Comparison of ENCODE assay signal across 13 cellular contexts in the genomic region with DNA sequence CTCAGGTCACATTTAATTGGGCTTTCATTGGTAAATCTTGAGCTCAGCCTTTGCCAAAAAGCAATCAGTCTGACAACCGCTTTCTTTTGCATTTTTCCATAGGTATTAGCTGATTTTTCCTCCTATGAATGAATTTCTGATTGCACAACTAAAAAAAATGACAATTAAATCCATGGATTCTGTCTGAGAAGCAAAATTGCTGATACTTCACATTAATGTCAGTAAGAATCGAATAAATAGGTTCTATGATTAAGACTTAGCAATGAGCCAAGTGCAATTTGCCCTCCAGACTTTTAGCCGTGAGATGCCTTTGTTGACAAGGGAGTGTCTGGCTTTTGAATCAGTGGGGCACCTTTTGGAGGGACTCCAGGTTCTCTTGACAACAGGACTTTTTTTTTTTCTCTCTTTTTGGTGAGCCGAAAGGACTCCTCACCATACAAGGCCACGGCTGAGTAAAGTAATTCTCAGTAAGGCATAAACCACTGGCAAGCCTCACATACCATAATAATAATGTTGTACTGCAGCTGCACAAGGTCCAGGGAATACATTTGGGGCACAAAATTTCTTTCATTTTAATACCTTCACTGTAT. TPM values are rescaled to one million over a fixed set of nuclear protein-coding genes. Genes with fewer than 3 reads are reported as not detected.
DNase-seq lines count a peak whose midpoint lies in the region; ATAC-seq, FAIRE-seq and TF ChIP-seq lines count a peak whose summit lies in the region.
"Had no signal": no experiment of that assay in that cellular context is flagged by ENCODE, and none has a peak within 500 bp of the region (broad histone marks: within the 10 kb centered on the region; RNA-seq: fewer than 3 reads in every experiment).

No MANE protein-coding gene starts in this region.

- H3K4me1 ChIP-seq in HepG2 (ENCODE audit: insufficient read depth, low read length) (peaks cover 54% of the 10 kb centered on the region), right lobe of liver (no peaks in the 10 kb centered on the region), lower lobe of right lung (peaks cover 4% of the 10 kb centered on the region)

- no peak for TF ChIP-seq RAD21 in HepG2 (CRISPR knock-in tag; IDR thresholded peaks at IDR 0.05)

- TF ChIP-seq POLR2A in HepG2 (IDR thresholded peaks at IDR 0.05; ENCODE audit: insufficient read depth in 1 of 2, low read depth in 2 of 2, low read length in 2 of 2) = no peak
- TF ChIP-seq POLR2A in right lobe of liver (IDR thresholded peaks at IDR 0.05) = no peak

- H4K20me1 ChIP-seq in HepG2 (ENCODE audit: insufficient read depth, low read length) = no peaks in the 10 kb centered on the region

- H3K9ac ChIP-seq in HepG2 (ENCODE audit: insufficient read depth, low read depth, low read length) = no peak overlapping the region
- H3K9ac ChIP-seq: KMS-11 had no signal

- no peak for ATAC-seq in HepG2
- ATAC-seq in right lobe of liver = no peak
- peak; percentile 22 for ATAC-seq in esophagus mucosa
- no peak for ATAC-seq in lower lobe of right lung

- peak; percentile 18 for FAIRE-seq in HepG2 (lab: Jason Lieb, UNC)
- FAIRE-seq: TTC549 had no signal

- intact Hi-C loops in HepG2 (cut with micrococcal nuclease; ENCODE audit: unreplicated experiment) = loop anchor here (10.0 kb wide), 1 partner anchor 328 kb away; no protein-coding TSS in a partner anchor
- intact Hi-C loops in right lobe of liver (cut with DNase I) = no loop called here
- intact Hi-C loops in lower lobe of right lung (cut with DNase I) = no loop called here

- H3K36me3 ChIP-seq in HepG2 (replicated peaks in 1 of 2; ENCODE audit: control insufficient read depth in 1 of 2, insufficient read depth in 2 of 2, low read length in 2 of 2) = no peaks in the 10 kb centered on the region
- no peaks in the 10 kb centered on the region for H3K36me3 ChIP-seq in right lobe of liver
- no peaks in the 10 kb centered on the region for H3K36me3 ChIP-seq in lower lobe of right lung

- H3K4me3 ChIP-seq in HepG2 (replicated peaks in 1 of 3; ENCODE audit: insufficient read depth in 1 of 3, low read depth in 2 of 3, low read length in 3 of 3) (no peak overlapping the region), right lobe of liver (no peak overlapping the region), lower lobe of right lung (no peak overlapping the region)

- no peak for TF ChIP-seq EP300 in HepG2 (IDR thresholded peaks at IDR 0.05; ENCODE audit: low read depth in 2 of 2, low read length in 2 of 2)
- no peak for TF ChIP-seq EP300 in HepG2 (CRISPR knock-in tag; IDR thresholded peaks at IDR 0.05; ENCODE audit: borderline replicate concordance)

- no peaks in the 10 kb centered on the region for H3K9me3 ChIP-seq in HepG2 (ENCODE audit: low read length)
- H3K9me3 ChIP-seq in right lobe of liver = no peaks in the 10 kb centered on the region
- H3K9me3 ChIP-seq in lower lobe of right lung = no peaks in the 10 kb centered on the region

- no peak overlapping the region for H3K4me2 ChIP-seq in HepG2 (ENCODE audit: low read depth, low read length)
- H3K4me2 ChIP-seq: KMS-11 had no signal

- no peaks in the 10 kb centered on the region for H3K79me2 ChIP-seq in HepG2 (ENCODE audit: insufficient read depth, low read length)

- H3K27me3 ChIP-seq in HepG2 (ENCODE audit: control insufficient read depth in 1 of 2, insufficient read depth in 2 of 2, low read length in 2 of 2) (no peaks in the 10 kb centered on the region; a peak in 1 of 5 replicates), right lobe of liver (no peaks in the 10 kb centered on the region), lower lobe of right lung (ENCODE audit: low read depth) (peaks cover 3% of the 10 kb centered on the region)

- H3K27ac ChIP-seq in HepG2 (ENCODE audit: extremely low read length, insufficient read depth, low read length) = no peak overlapping the region
- H3K27ac ChIP-seq in right lobe of liver = no peak overlapping the region
- H3K27ac ChIP-seq in lower lobe of right lung = no peak overlapping the region
- H3K27ac ChIP-seq: KMS-11 had no signal

- 31% methylated on average over 5 of the region's 5 CpGs for WGBS in HepG2 (ENCODE audit: low lambda C conversion rate)
- 60% methylated on average over 5 of the region's 5 CpGs for WGBS in right lobe of liver (ENCODE audit: insufficient coverage, low coverage, low lambda C conversion rate, missing lambda C conversion rate)

- POLR2A ChIA-PET in HepG2 (lab: Yijun Ruan, JAX) = interaction anchor here (1.2 kb wide), 1 partner anchor 29 kb away, joined by 3 read pairs; no protein-coding TSS in a partner anchor

- TF ChIP-seq CTCF in HepG2 (CRISPR knock-in tag; IDR thresholded peaks at IDR 0.05) = no peak
- TF ChIP-seq CTCF in right lobe of liver (IDR thresholded peaks at IDR 0.05) = no peak
- no peak for TF ChIP-seq CTCF in lower lobe of right lung (IDR thresholded peaks at IDR 0.05)

- H2AFZ ChIP-seq in HepG2 (ENCODE audit: low read length) = no peak overlapping the region

- CTCF ChIA-PET in HepG2 (lab: Yijun Ruan, JAX; ENCODE audit: low intra/inter-chr PET ratio, low total read pairs) = no interaction called here

- DNase-seq in HepG2 (ENCODE audit: low spot score) (no peak), right lobe of liver (no peak), NCI-H748 treated with DMSO at 0.1 percent for 48 hours (lab: John Stamatoyannopoulos, UW) (peak; percentile 41), lower lobe of right lung (no peak), AG08395 (ENCODE audit: low spot score) (no peak)
- DNase-seq in activated CD4-positive, alpha-beta T cell treated with anti-CD3 and anti-CD28 coated beads for 1 hour = no peak
- DNase-seq in activated T-cell treated with anti-CD3 and anti-CD28 coated beads, Interleukin-2, amount 50 U/mL, for 1 hour = no peak
- DNase-seq: NCI-H524 treated with DMSO at 0.1 percent for 48 hours, SHP77 treated with DMSO at 0.1 percent for 48 hours, trophoblast cell had no signal

- in situ Hi-C loops in HepG2 (cut with HindIII; ENCODE audit: extremely low pct_ligation_motif_present, low pct_unique_long_range_greater_than_20kb) = no loop called here

- BruUV-seq in HepG2 (replicated peaks; lab: Mats Ljungman, UMichigan) = no TSS peak

TF ChIP-seq in HepG2, 621 proteins besides CTCF, POLR2A, EP300 and RAD21 (continues in another document):
- no peak for TF ChIP-seq TOE1 (CRISPR knock-in tag; IDR thresholded peaks at IDR 0.05)
- no peak for TF ChIP-seq ESRRA (CRISPR knock-in tag; IDR thresholded peaks at IDR 0.05; ENCODE audit: low read depth)

RNA-seq across cellular contexts. Expression of a gene that starts 4.7 kb away (rescaled TPM):
- 13.0 and 15.2 TPM in 2 replicates for total RNA-seq in HepG2 (2016; rRNA removed; fragmentation: Illumina TruSeq; extraction: Trizol)
- total RNA-seq in HepG2 (2016; cell fraction: cytosol; rRNA removed; fragmentation: Illumina TruSeq; extraction: Trizol; ENCODE audit: low read depth) = 3.3 and 3.6 TPM in 2 replicates
- total RNA-seq in HepG2 (2016; cell fraction: insoluble cytoplasmic fraction; rRNA removed; fragmentation: Illumina TruSeq; extraction: Trizol) = 14.5 and 16.2 TPM in 2 replicates
- total RNA-seq in HepG2 (2016; cell fraction: membrane; rRNA removed; fragmentation: Illumina TruSeq; extraction: Trizol) = 3.5 and 4.6 TPM in 2 replicates
- 31.5 and 36.8 TPM in 2 replicates for total RNA-seq in HepG2 (2016; cell fraction: nucleus; rRNA removed; fragmentation: Illumina TruSeq; extraction: Trizol)
- polyA plus RNA-seq in HepG2 (2011; rRNA removed) = 3.6 and 4.6 TPM in 2 replicates
- 1.0 and 1.5 TPM in 2 replicates for polyA plus RNA-seq in HepG2 (2011; cell fraction: cytosol; rRNA removed)
- 7.7 and 9.1 TPM in 2 replicates for polyA plus RNA-seq in HepG2 (2011; cell fraction: nucleus; rRNA removed)
- 3.2 and 5.0 TPM in 2 replicates for polyA plus RNA-seq in HepG2 (2012)
- 0.46 and 0.75 TPM in 2 replicates for polyA plus RNA-seq in HepG2 (2016; cell fraction: cytosol; fragmentation: Illumina TruSeq; extraction: Trizol; ENCODE audit: low read depth)
- 8.5 and 11.4 TPM in 2 replicates for polyA plus RNA-seq in HepG2 (2016; cell fraction: insoluble cytoplasmic fraction; fragmentation: Illumina TruSeq; extraction: Trizol; ENCODE audit: low read depth)
- polyA plus RNA-seq in HepG2 (2016; cell fraction: membrane; fragmentation: Illumina TruSeq; extraction: Trizol; ENCODE audit: low read depth) = 2.0 and 2.5 TPM in 2 replicates
- 34.8 and 39.2 TPM in 2 replicates for polyA plus RNA-seq in HepG2 (2016; cell fraction: nucleus; fragmentation: Illumina TruSeq; extraction: Trizol; ENCODE audit: insufficient read depth, low read depth)
- polyA minus RNA-seq in HepG2 (2011; rRNA and poly(A)+ RNA removed; ENCODE audit: low replicate concordance) = 0.56 and 3.5 TPM in 2 replicates
- 0.99 and 3.7 TPM in 2 replicates for polyA minus RNA-seq in HepG2 (2011; cell fraction: cytosol; rRNA and poly(A)+ RNA removed)
- polyA minus RNA-seq in HepG2 (2011; cell fraction: nucleus; rRNA and poly(A)+ RNA removed) = 17.5 and 21.4 TPM in 2 replicates
- total RNA-seq in right lobe of liver = 1 to 10 TPM; 2.9 to 6.6 (median 4.1) TPM
- 5.3 TPM for total RNA-seq in esophagus mucosa
- total RNA-seq in lower lobe of right lung = 13.8 TPM
